8 cellular contexts compared by ENCODE assay signal in the genomic region with DNA sequence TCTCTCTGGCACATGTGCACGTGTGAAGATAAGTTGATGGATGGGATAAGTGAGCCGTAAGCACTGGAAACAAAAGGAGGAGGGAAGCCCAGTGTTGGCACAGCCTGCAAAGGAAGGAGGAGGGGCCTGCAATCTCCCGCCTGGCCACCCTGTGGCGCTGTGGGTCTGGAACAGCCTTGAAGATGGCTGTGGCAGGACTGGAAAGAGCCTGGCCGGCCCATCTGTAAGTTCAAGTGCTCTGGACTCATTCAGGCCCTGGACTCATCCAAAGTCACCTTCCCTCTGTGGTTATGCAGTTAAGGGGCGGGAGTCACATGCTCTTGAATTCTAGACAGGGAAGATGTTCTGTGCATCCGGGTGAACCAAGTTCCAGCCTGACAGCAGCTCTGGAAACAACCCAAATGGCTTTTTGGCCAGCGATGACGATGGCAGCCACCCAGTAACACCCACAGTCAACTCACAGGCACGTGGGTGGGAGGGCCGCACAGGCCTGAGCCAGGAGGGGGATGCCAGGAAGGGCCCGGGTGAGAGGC. TPM values are rescaled to one million over a fixed set of nuclear protein-coding genes. Genes with fewer than 3 reads are reported as not detected.
DNase-seq lines count a peak whose midpoint lies in the region; ATAC-seq and TF ChIP-seq lines count a peak whose summit lies in the region.

No MANE protein-coding gene starts in this region.

- no peaks in the 10 kb centered on the region for H3K9me3 ChIP-seq in mammary epithelial cell (replicated peaks; ENCODE audit: insufficient read depth, low read length)

- TF ChIP-seq CTCF in mammary epithelial cell (conservative IDR thresholded peaks at IDR 0.05 in 1 of 2, IDR thresholded peaks at IDR 0.05 in 1 of 2; ENCODE audit: extremely low read depth in 1 of 2, insufficient read depth in 1 of 2, low read depth in 1 of 2, low read length in 2 of 2): peak; percentile 87 to 89

- peaks cover 35% of the 10 kb centered on the region for H3K79me2 ChIP-seq in mammary epithelial cell (ENCODE audit: insufficient read depth, low read length)

- CTCF ChIA-PET in activated naive CD4-positive, alpha-beta T cell treated with anti-CD3 and anti-CD28 coated beads, Interleukin-2, amount 10 ng/mL, durations not matched to agents 7 days and 5 days (lab: Charles Lee): no interaction called here
- CTCF ChIA-PET in mammary epithelial cell (lab: Charles Lee; ENCODE audit: low non-redundant PET): interaction anchor here (0.6 to 0.8 kb wide), 2 partner anchors 140 to 911 kb away, joined by 3 to 6 read pairs; no protein-coding TSS in a partner anchor

- intact Hi-C loops in mammary epithelial cell (cut with micrococcal nuclease): loop anchor here (1.0 to 5.0 kb wide), 2 partner anchors 140 to 164 kb away; no protein-coding TSS in a partner anchor

- H3K4me3 Mint-ChIP-seq in activated naive CD4-positive, alpha-beta T cell treated with anti-CD3 and anti-CD28 coated beads, Interleukin-2, amount 10 ng/mL, durations not matched to agents 7 days and 5 days: no peak overlapping the region

- H3K27me3 ChIP-seq in mammary epithelial cell (ENCODE audit: insufficient read depth, low read length): no peaks in the 10 kb centered on the region

- H3K9me3 Mint-ChIP-seq in activated naive CD4-positive, alpha-beta T cell treated with anti-CD3 and anti-CD28 coated beads, Interleukin-2, amount 10 ng/mL, durations not matched to agents 7 days and 5 days: peaks cover 30% of the 10 kb centered on the region

- H2AFZ ChIP-seq in mammary epithelial cell (ENCODE audit: low read depth, low read length): no peak overlapping the region

- 17% methylated on average over 9 of the region's 12 CpGs for WGBS in mammary epithelial cell (ENCODE audit: low coverage, missing lambda C conversion rate)

- dilution Hi-C loops in mammary epithelial cell (cut with HindIII; ENCODE audit: low sequenced_read_pairs): no loop called here

- no peaks in the 10 kb centered on the region for H4K20me1 ChIP-seq in mammary epithelial cell (ENCODE audit: insufficient read depth, low read length)

- no peaks in the 10 kb centered on the region for H3K36me3 ChIP-seq in mammary epithelial cell (ENCODE audit: insufficient read depth, low read length)

- BruUV-seq in mammary epithelial cell (replicated peaks; lab: Mats Ljungman, UMichigan): no TSS peak

- H3K27ac Mint-ChIP-seq in activated naive CD4-positive, alpha-beta T cell treated with anti-CD3 and anti-CD28 coated beads, Interleukin-2, amount 10 ng/mL, durations not matched to agents 7 days and 5 days: no peak overlapping the region

- H3K4me1 Mint-ChIP-seq in activated naive CD4-positive, alpha-beta T cell treated with anti-CD3 and anti-CD28 coated beads, Interleukin-2, amount 10 ng/mL, durations not matched to agents 7 days and 5 days: no peaks in the 10 kb centered on the region

- H3K36me3 Mint-ChIP-seq in activated naive CD4-positive, alpha-beta T cell treated with anti-CD3 and anti-CD28 coated beads, Interleukin-2, amount 10 ng/mL, durations not matched to agents 7 days and 5 days: peaks cover 39% of the 10 kb centered on the region

- no peak overlapping the region for H3K27ac ChIP-seq in mammary epithelial cell (ENCODE audit: insufficient read depth, low read depth, low read length)

- no peak overlapping the region for H3K9ac ChIP-seq in mammary epithelial cell (ENCODE audit: insufficient read depth, low read length)

- ATAC-seq in stimulated activated naive CD8-positive, alpha-beta T cell treated with anti-CD3 and anti-CD28 coated beads, Interleukin-15, Interleukin-2, amounts not matched to agents 100 U/mL and 50 U/mL, for 24 hours: no peak

- peaks cover 11% of the 10 kb centered on the region for H3K4me1 ChIP-seq in mammary epithelial cell (ENCODE audit: insufficient read depth, low read length)

- no peaks in the 10 kb centered on the region for H3K27me3 Mint-ChIP-seq in activated naive CD4-positive, alpha-beta T cell treated with anti-CD3 and anti-CD28 coated beads, Interleukin-2, amount 10 ng/mL, durations not matched to agents 7 days and 5 days

- in situ Hi-C loops in mammary epithelial cell (cut with MboI; ENCODE audit: low sequenced_read_pairs in 2 of 2): loop anchor here in 1 of 2 donors (25.0 kb wide), 1 partner anchor 139 kb away; a partner anchor contains a TSS

- no peak overlapping the region for H3K4me3 ChIP-seq in mammary epithelial cell (replicated peaks in 1 of 3; ENCODE audit: insufficient read depth in 1 of 3, low read depth in 2 of 3, low read length in 3 of 3)

- DNase-seq in activated naive CD4-positive, alpha-beta T cell treated with anti-CD3 and anti-CD28 coated beads, Interleukin-2, amount 10 ng/mL, durations not matched to agents 7 days and 5 days: peak; percentile 40
- DNase-seq in activated naive CD4-positive, alpha-beta T cell (lab: John Stamatoyannopoulos, UW): no peak
- DNase-seq in NCI-H345 treated with DMSO at 0.1 percent for 48 hours (lab: John Stamatoyannopoulos, UW; ENCODE audit: unreplicated experiment): peak; percentile 12
- DNase-seq in mammary epithelial cell: peak; percentile 29
- peak; percentile 81 for DNase-seq in inferior parietal cortex (ENCODE audit: extremely low spot score)
- DNase-seq in stimulated activated naive CD8-positive, alpha-beta T cell treated with anti-CD3 and anti-CD28 coated beads, Interleukin-15, Interleukin-2, amounts not matched to agents 100 U/mL and 50 U/mL, for 24 hours: peak; percentile 66
- DNase-seq in activated effector memory CD4-positive, alpha-beta T cell treated with anti-CD3 and anti-CD28 coated beads, Interleukin-2, amount 50 U/mL, for 16 hours: no peak
- DNase-seq in NCI-H526 treated with DMSO at 0.1 percent for 48 hours (lab: John Stamatoyannopoulos, UW): no peak

- H3K4me2 ChIP-seq in mammary epithelial cell (ENCODE audit: insufficient read depth, low read depth, low read length): no peak overlapping the region

RNA-seq across cellular contexts. Expression of a gene that starts 50.4 kb away (rescaled TPM):
- under 1 TPM; 0.33 to 0.52 TPM for total RNA-seq in mammary epithelial cell
- polyA plus RNA-seq in mammary epithelial cell: not detected
- not detected for polyA minus RNA-seq in mammary epithelial cell

Comparison
In these comparisons a context has a peak if more than half of its experiments do, and no peak if none do; other contexts are left out.
1. DNase-seq: peak in activated naive CD4-positive, alpha-beta T cell treated with anti-CD3 and anti-CD28 coated beads, Interleukin-2, amount 10 ng/mL, durations not matched to agents 7 days and 5 days (single experiment), NCI-H345 treated with DMSO at 0.1 percent for 48 hours (single experiment), mammary epithelial cell (single experiment), inferior parietal cortex (single experiment) and stimulated activated naive CD8-positive, alpha-beta T cell treated with anti-CD3 and anti-CD28 coated beads, Interleukin-15, Interleukin-2, amounts not matched to agents 100 U/mL and 50 U/mL, for 24 hours (single experiment); none in activated naive CD4-positive, alpha-beta T cell (0 of 4), activated effector memory CD4-positive, alpha-beta T cell treated with anti-CD3 and anti-CD28 coated beads, Interleukin-2, amount 50 U/mL, for 16 hours (single experiment) and NCI-H526 treated with DMSO at 0.1 percent for 48 hours (single experiment).